Comparison of ENCODE assay signal across 20 cellular contexts in the genomic region with DNA sequence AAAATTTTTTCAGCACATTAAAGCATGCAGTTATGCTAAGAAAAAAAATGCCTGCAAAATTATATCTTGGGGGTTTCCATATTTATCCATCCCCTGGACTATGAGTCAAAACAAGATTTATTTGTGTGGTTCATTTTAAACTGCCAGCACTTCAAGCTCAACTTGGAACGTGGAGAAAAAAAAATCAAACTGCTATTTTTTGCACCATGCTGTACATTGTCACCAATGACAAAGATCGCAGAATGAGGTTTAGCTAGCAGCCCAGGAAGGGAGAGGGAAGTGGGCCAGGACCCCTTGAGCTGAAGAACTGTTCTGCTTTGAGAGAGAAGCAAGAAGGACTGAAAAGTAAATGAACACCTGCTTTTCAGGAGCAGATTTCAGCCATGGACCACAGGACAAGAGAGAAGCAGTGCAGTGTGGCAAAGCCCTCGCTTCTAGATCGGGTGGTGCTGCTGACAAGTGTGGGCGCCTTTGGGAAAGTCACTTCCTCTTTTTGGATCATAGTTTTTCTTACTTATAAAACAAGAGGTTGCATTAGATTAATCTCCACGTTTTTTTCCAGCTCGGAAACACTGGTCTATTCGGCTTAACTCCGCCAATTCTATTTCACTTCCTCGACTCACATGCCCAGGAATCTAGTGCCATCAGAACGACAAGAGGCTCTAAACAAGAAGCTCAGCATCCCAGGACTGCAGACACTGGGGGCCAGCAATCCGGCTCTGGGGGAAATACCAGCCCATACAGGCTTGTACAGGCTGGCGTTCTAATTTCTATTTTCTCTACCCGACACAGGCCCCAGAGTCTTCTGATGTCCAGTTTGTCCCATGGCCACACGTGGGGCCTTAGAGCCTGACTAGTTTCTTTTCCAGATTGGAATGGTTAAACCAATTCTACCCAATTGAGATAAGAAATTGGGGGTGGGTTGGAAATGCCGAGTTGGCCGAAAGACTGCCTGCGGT.
A peak's percentile ranks its signal among the peaks of the same experiment; 100 is the strongest.
DNase-seq lines count a peak whose midpoint lies in the region; ATAC-seq and TF ChIP-seq lines count a peak whose summit lies in the region.
"Had no signal": no experiment of that assay in that cellular context is flagged by ENCODE, and none has a peak within 500 bp of the region (broad histone marks: within the 10 kb centered on the region; RNA-seq: fewer than 3 reads in every experiment).

No MANE protein-coding gene starts in this region.

- H3K9me3 Mint-ChIP-seq in T-helper 1 cell treated with Interleukin-12 subunit alpha and Interleukin-12 subunit beta and Interleukin-4 antibody, amounts not matched to agents 30 μg/mL and 1 μg/mL, for 36 hours, result no peaks in the 10 kb centered on the region
- H3K9me3 Mint-ChIP-seq in activated naive CD4-positive, alpha-beta T cell treated with anti-CD3 and anti-CD28 coated beads, Interleukin-2, amount 50 U/mL, for 72 hours, result no peaks in the 10 kb centered on the region
- H3K9me3 Mint-ChIP-seq in WTC11, result no peaks in the 10 kb centered on the region
- H3K9me3 Mint-ChIP-seq: activated naive CD4-positive, alpha-beta T cell treated with anti-CD3 and anti-CD28 coated beads, Interleukin-2, amount 50 U/mL, for 24 hours; dendritic cell treated with granulocyte-macrophage colony-stimulating factor and Interleukin-4, amounts not matched to agents 40 ng/mL and 50 ng/mL, for 4 days; immature natural killer cell; T-cell had no signal

- H3K4me1 ChIP-seq in BLaER1, result peaks cover 32% of the 10 kb centered on the region
- H3K4me1 ChIP-seq: HAP-1 had no signal

- no peaks in the 10 kb centered on the region for H4K20me1 ChIP-seq in BLaER1

- peak overlapping the region; percentile 69 for H3K27ac Mint-ChIP-seq in T-helper 1 cell treated with Interleukin-12 subunit alpha and Interleukin-12 subunit beta and Interleukin-4 antibody, amounts not matched to agents 30 μg/mL and 1 μg/mL, for 36 hours
- H3K27ac Mint-ChIP-seq in activated naive CD4-positive, alpha-beta T cell treated with anti-CD3 and anti-CD28 coated beads, Interleukin-2, amount 50 U/mL, for 72 hours, result peak overlapping the region in 1 of 2 donors; percentile 47
- H3K27ac Mint-ChIP-seq in WTC11, result no peak overlapping the region
- H3K27ac Mint-ChIP-seq: activated naive CD4-positive, alpha-beta T cell treated with anti-CD3 and anti-CD28 coated beads, Interleukin-2, amount 50 U/mL, for 24 hours; dendritic cell treated with granulocyte-macrophage colony-stimulating factor and Interleukin-4, amounts not matched to agents 40 ng/mL and 50 ng/mL, for 4 days; T-cell had no signal

- peaks cover 72% of the 10 kb centered on the region for H3K36me3 ChIP-seq in BLaER1
- H3K36me3 ChIP-seq: brain microvascular endothelial cell had no signal

- H3K36me3 Mint-ChIP-seq in T-helper 1 cell treated with Interleukin-12 subunit alpha and Interleukin-12 subunit beta and Interleukin-4 antibody, amounts not matched to agents 30 μg/mL and 1 μg/mL, for 36 hours (ENCODE audit: low read depth), result peaks cover 46% of the 10 kb centered on the region
- H3K36me3 Mint-ChIP-seq in activated naive CD4-positive, alpha-beta T cell treated with anti-CD3 and anti-CD28 coated beads, Interleukin-2, amount 50 U/mL, for 72 hours, result peaks cover 17 to 25% of the 10 kb centered on the region in 2 donors
- no peaks in the 10 kb centered on the region for H3K36me3 Mint-ChIP-seq in WTC11

- POLR2A ChIA-PET in WTC11 (lab: Charles Lee), result no interaction called here

- H3K27me3 ChIP-seq in BLaER1, result no peaks in the 10 kb centered on the region
- H3K27me3 ChIP-seq: brain microvascular endothelial cell, neutrophil had no signal

- no peak overlapping the region for H3K4me3 Mint-ChIP-seq in T-helper 1 cell treated with Interleukin-12 subunit alpha and Interleukin-12 subunit beta and Interleukin-4 antibody, amounts not matched to agents 30 μg/mL and 1 μg/mL, for 36 hours
- H3K4me3 Mint-ChIP-seq in WTC11, result no peak overlapping the region
- H3K4me3 Mint-ChIP-seq: activated naive CD4-positive, alpha-beta T cell treated with anti-CD3 and anti-CD28 coated beads, Interleukin-2, amount 50 U/mL, for 24 hours; dendritic cell treated with granulocyte-macrophage colony-stimulating factor and Interleukin-4, amounts not matched to agents 40 ng/mL and 50 ng/mL, for 4 days; immature natural killer cell; T-cell had no signal

- 0 out of 2 replicates have a peak overlapping the region, but pooled peaks have one; percentile 10 for H3K27ac ChIP-seq in BLaER1
- H3K27ac ChIP-seq: brain microvascular endothelial cell, neutrophil had no signal

- DNase-seq in GM19240 (ENCODE audit: insufficient read length, low spot score) (peak; percentile 14), mesenteric fat pad (ENCODE audit: low spot score) (peak; percentile 59), NCI-H2196 treated with DMSO at 0.1 percent for 48 hours (lab: John Stamatoyannopoulos, UW; ENCODE audit: unreplicated experiment) (no peak), WTC11 (ENCODE audit: low spot score) (no peak)
- DNase-seq in activated naive CD4-positive, alpha-beta T cell treated with anti-CD3 and anti-CD28 coated beads, Interleukin-2, amount 50 U/mL, for 72 hours (ENCODE audit: low spot score in 2 of 2), result no peak
- DNase-seq in activated CD4-positive, CD25-positive, alpha-beta regulatory T cell treated with anti-CD3 and anti-CD28 coated beads, Interleukin-2, amount 50 U/mL, for 72 hours, result no peak
- DNase-seq: ACHN, activated T-cell treated with anti-CD3 and anti-CD28 coated beads for 4 hours, brain microvascular endothelial cell, erythroblast, immature natural killer cell, NCI-H2081, NCI-H774, T-cell had no signal

- H3K4me3 ChIP-seq in BLaER1, result no peak overlapping the region
- H3K4me3 ChIP-seq: HAP-1 had no signal

- no peak for ATAC-seq in activated naive CD4-positive, alpha-beta T cell treated with anti-CD3 and anti-CD28 coated beads, Interleukin-2, amount 50 U/mL, for 72 hours
- ATAC-seq in WTC11, result no peak
- ATAC-seq: T-cell had no signal

- no peak overlapping the region for H3K9ac ChIP-seq in BLaER1

- CTCF ChIA-PET in WTC11 (lab: Charles Lee), result interaction anchor here (1.6 kb wide), 1 partner anchor 323 kb away, joined by 8 read pairs; no protein-coding TSS in a partner anchor

- H3K4me1 Mint-ChIP-seq in T-helper 1 cell treated with Interleukin-12 subunit alpha and Interleukin-12 subunit beta and Interleukin-4 antibody, amounts not matched to agents 30 μg/mL and 1 μg/mL, for 36 hours (ENCODE audit: low read depth), result peaks cover 14% of the 10 kb centered on the region
- H3K4me1 Mint-ChIP-seq in WTC11, result peaks cover 11% of the 10 kb centered on the region
- H3K4me1 Mint-ChIP-seq: activated naive CD4-positive, alpha-beta T cell treated with anti-CD3 and anti-CD28 coated beads, Interleukin-2, amount 50 U/mL, for 24 hours; immature natural killer cell; T-cell had no signal

- no peaks in the 10 kb centered on the region for H3K27me3 Mint-ChIP-seq in T-helper 1 cell treated with Interleukin-12 subunit alpha and Interleukin-12 subunit beta and Interleukin-4 antibody, amounts not matched to agents 30 μg/mL and 1 μg/mL, for 36 hours (ENCODE audit: low read depth)
- H3K27me3 Mint-ChIP-seq in WTC11 (ENCODE audit: low read depth), result no peaks in the 10 kb centered on the region
- H3K27me3 Mint-ChIP-seq: activated naive CD4-positive, alpha-beta T cell treated with anti-CD3 and anti-CD28 coated beads, Interleukin-2, amount 50 U/mL, for 24 hours; dendritic cell treated with granulocyte-macrophage colony-stimulating factor and Interleukin-4, amounts not matched to agents 40 ng/mL and 50 ng/mL, for 4 days; T-cell had no signal

- TF ChIP-seq CTCF in WTC11 (IDR thresholded peaks at IDR 0.05), result no peak

- H3K4me2 ChIP-seq in BLaER1, result peak overlapping the region; percentile 49

- H3K9me3 ChIP-seq in BLaER1, result no peaks in the 10 kb centered on the region
- H3K9me3 ChIP-seq: HAP-1, neutrophil had no signal

TF ChIP-seq in WTC11, 78 proteins besides CTCF, POLR2A, EP300 and RAD21 (continues in another document):
- TF ChIP-seq, protein P1, sequence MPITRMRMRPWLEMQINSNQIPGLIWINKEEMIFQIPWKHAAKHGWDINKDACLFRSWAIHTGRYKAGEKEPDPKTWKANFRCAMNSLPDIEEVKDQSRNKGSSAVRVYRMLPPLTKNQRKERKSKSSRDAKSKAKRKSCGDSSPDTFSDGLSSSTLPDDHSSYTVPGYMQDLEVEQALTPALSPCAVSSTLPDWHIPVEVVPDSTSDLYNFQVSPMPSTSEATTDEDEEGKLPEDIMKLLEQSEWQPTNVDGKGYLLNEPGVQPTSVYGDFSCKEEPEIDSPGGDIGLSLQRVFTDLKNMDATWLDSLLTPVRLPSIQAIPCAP (CRISPR knock-in tag; IDR thresholded peaks at IDR 0.05), result no peak
- TF ChIP-seq CBFB (CRISPR knock-in tag; IDR thresholded peaks at IDR 0.05; ENCODE audit: low read depth) (no peak), NR1H2 (CRISPR knock-in tag; IDR thresholded peaks at IDR 0.05) (no peak)
- TF ChIP-seq, protein P2, sequence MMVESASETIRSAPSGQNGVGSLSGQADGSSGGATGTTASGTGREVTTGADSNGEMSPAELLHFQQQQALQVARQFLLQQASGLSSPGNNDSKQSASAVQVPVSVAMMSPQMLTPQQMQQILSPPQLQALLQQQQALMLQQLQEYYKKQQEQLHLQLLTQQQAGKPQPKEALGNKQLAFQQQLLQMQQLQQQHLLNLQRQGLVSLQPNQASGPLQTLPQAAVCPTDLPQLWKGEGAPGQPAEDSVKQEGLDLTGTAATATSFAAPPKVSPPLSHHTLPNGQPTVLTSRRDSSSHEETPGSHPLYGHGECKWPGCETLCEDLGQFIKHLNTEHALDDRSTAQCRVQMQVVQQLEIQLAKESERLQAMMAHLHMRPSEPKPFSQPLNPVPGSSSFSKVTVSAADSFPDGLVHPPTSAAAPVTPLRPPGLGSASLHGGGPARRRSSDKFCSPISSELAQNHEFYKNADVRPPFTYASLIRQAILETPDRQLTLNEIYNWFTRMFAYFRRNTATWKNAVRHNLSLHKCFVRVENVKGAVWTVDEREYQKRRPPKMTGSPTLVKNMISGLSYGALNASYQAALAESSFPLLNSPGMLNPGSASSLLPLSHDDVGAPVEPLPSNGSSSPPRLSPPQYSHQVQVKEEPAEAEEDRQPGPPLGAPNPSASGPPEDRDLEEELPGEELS (CRISPR knock-in tag; IDR thresholded peaks at IDR 0.05), result no peak
- TF ChIP-seq, protein P3, sequence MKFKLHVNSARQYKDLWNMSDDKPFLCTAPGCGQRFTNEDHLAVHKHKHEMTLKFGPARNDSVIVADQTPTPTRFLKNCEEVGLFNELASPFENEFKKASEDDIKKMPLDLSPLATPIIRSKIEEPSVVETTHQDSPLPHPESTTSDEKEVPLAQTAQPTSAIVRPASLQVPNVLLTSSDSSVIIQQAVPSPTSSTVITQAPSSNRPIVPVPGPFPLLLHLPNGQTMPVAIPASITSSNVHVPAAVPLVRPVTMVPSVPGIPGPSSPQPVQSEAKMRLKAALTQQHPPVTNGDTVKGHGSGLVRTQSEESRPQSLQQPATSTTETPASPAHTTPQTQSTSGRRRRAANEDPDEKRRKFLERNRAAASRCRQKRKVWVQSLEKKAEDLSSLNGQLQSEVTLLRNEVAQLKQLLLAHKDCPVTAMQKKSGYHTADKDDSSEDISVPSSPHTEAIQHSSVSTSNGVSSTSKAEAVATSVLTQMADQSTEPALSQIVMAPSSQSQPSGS (CRISPR knock-in tag; IDR thresholded peaks at IDR 0.05; ENCODE audit: borderline replicate concordance, low read depth), result no peak

Comparison
In these comparisons a context has a peak if more than half of its experiments do, and no peak if none do; other contexts are left out.
1. DNase-seq: peak in GM19240 (single experiment) and mesenteric fat pad (single experiment); none in NCI-H2196 treated with DMSO at 0.1 percent for 48 hours (single experiment), activated naive CD4-positive, alpha-beta T cell treated with anti-CD3 and anti-CD28 coated beads, Interleukin-2, amount 50 U/mL, for 72 hours (0 of 2), WTC11 (single experiment) and activated CD4-positive, CD25-positive, alpha-beta regulatory T cell treated with anti-CD3 and anti-CD28 coated beads, Interleukin-2, amount 50 U/mL, for 72 hours (single experiment).